ENCODE assay signal across 8 cellular contexts in genomic region chr1:110992329-110992728, GRCh38.
DNase-seq lines count a peak whose midpoint lies in the region; TF ChIP-seq lines count a peak whose summit lies in the region.
"Not testable (repeated sequence)": the region's sequence is repeated elsewhere in the genome, so short reads cannot be mapped to it uniquely, and the experiment has no call there.

No MANE protein-coding gene starts in this region.

- H3K9me3 Mint-ChIP-seq in nephron progenitor cell = not testable (repeated sequence)

- in situ Hi-C loops in astrocyte of the spinal cord (cut with HindIII; ENCODE audit: low sequenced_read_pairs) = not testable (repeated sequence)

- not testable (repeated sequence) for H3K4me3 ChIP-seq in AG10803 (ENCODE audit: low read length); GM06990 (replicated peaks; ENCODE audit: low read depth, low read length); astrocyte of the spinal cord (ENCODE audit: low read depth, low read length)

- peaks cover 22% of the 10 kb centered on the region for H3K27me3 Mint-ChIP-seq in nephron progenitor cell (ENCODE audit: low read depth, poor library complexity)

- H3K36me3 ChIP-seq in GM06990 (ENCODE audit: control insufficient read depth, insufficient read depth, low read length) = not testable (repeated sequence)

- DNase-seq in AG10803 (ENCODE audit: low read depth) (peak; percentile 24), NCI-H2171 treated with DMSO at 0.1 percent for 48 hours (lab: John Stamatoyannopoulos, UW) (peak; percentile 30), RPMI8226 (peak; percentile 16), astrocyte of the spinal cord (ENCODE audit: low read depth, low spot score) (peak; percentile 6), foreskin melanocyte (peak; percentile 4)
- not testable (repeated sequence) for DNase-seq in GM06990 (ENCODE audit: extremely low read depth, insufficient read length); nephron progenitor cell

- peak overlapping the region; percentile 22 for H3K27ac Mint-ChIP-seq in nephron progenitor cell

- H3K36me3 Mint-ChIP-seq in nephron progenitor cell (ENCODE audit: low read depth) = not testable (repeated sequence)

- not testable (repeated sequence) for H3K4me1 Mint-ChIP-seq in nephron progenitor cell

- not testable (repeated sequence) for TF ChIP-seq EP300 in Ishikawa (IDR thresholded peaks at IDR 0.05; ENCODE audit: borderline replicate concordance)

- TF ChIP-seq RAD21 in Ishikawa (IDR thresholded peaks at IDR 0.05; ENCODE audit: low read depth) = 0 out of 2 replicates have a peak, but pooled peaks have one; percentile 25

- TF ChIP-seq CTCF in AG10803 (conservative IDR thresholded peaks at IDR 0.05; ENCODE audit: low read length) = peak; percentile 39
- TF ChIP-seq CTCF in GM06990 (IDR thresholded peaks at IDR 0.05; ENCODE audit: insufficient read depth, low read length, poor library complexity, severe bottlenecking) = peak; percentile 30
- TF ChIP-seq CTCF in astrocyte of the spinal cord (IDR thresholded peaks at IDR 0.05; ENCODE audit: low read depth, low read length); nephron progenitor cell (IDR thresholded peaks at IDR 0.05): not testable (repeated sequence)

- not testable (repeated sequence) for H3K4me3 Mint-ChIP-seq in nephron progenitor cell

- H3K27me3 ChIP-seq in GM06990 (replicated peaks; ENCODE audit: control insufficient read depth, insufficient read depth, low read length) = not testable (repeated sequence)
